ENCODE assay signal across 19 cellular contexts in genomic region chr18:12401881-12402280, GRCh38. TPM values are rescaled to one million over a fixed set of nuclear protein-coding genes. Genes with fewer than 3 reads are reported as not detected.
DNase-seq lines count a peak whose midpoint lies in the region; ATAC-seq, FAIRE-seq and TF ChIP-seq lines count a peak whose summit lies in the region.
"Had no signal": no experiment of that assay in that cellular context is flagged by ENCODE, and none has a peak within 500 bp of the region (broad histone marks: within the 10 kb centered on the region; RNA-seq: fewer than 3 reads in every experiment).

No MANE protein-coding gene starts in this region.

- H3K4me1 Mint-ChIP-seq in astrocyte (ENCODE audit: low read depth, unreplicated experiment) (peaks cover 5% of the 10 kb centered on the region), neural crest cell (peaks cover 6% of the 10 kb centered on the region), osteocyte (ENCODE audit: unreplicated experiment) (peaks cover 28% of the 10 kb centered on the region)

- H3K9me3 Mint-ChIP-seq in astrocyte (ENCODE audit: unreplicated experiment) (no peaks in the 10 kb centered on the region), neural crest cell (no peaks in the 10 kb centered on the region), osteocyte (ENCODE audit: unreplicated experiment) (no peaks in the 10 kb centered on the region)
- H3K9me3 Mint-ChIP-seq: CD8-positive, alpha-beta memory T cell had no signal

- H3K9ac ChIP-seq in astrocyte (ENCODE audit: low read length), result no peak overlapping the region
- H3K9ac ChIP-seq: KMS-11 had no signal

- H3K4me1 ChIP-seq in astrocyte (ENCODE audit: insufficient read depth, low read length), result peaks cover 6% of the 10 kb centered on the region
- H3K4me1 ChIP-seq: BE2C had no signal

- ATAC-seq in HG02623 (IDR thresholded peaks at IDR 0.05; ENCODE audit: unreplicated experiment), result no peak
- ATAC-seq: Panc1, Right ventricle myocardium inferior had no signal

- H3K4me3 ChIP-seq in H7 (ENCODE audit: insufficient read depth, low read depth, low read length) (no peak overlapping the region), astrocyte (ENCODE audit: insufficient read depth, low read depth, low read length) (no peak overlapping the region)

- TF ChIP-seq CTCF in astrocyte (IDR thresholded peaks at IDR 0.05; ENCODE audit: insufficient read depth, low read depth, low read length), result no peak
- TF ChIP-seq CTCF in neural crest cell (conservative IDR thresholded peaks at IDR 0.05), result no peak
- no peak for TF ChIP-seq CTCF in osteocyte (IDR thresholded peaks at IDR 0.05)

- no peaks in the 10 kb centered on the region for H3K79me2 ChIP-seq in astrocyte (ENCODE audit: insufficient read depth, low read length)

- H3K36me3 Mint-ChIP-seq in astrocyte (ENCODE audit: low read depth, unreplicated experiment) (peaks cover 3% of the 10 kb centered on the region), neural crest cell (ENCODE audit: low read depth) (no peaks in the 10 kb centered on the region), osteocyte (ENCODE audit: unreplicated experiment) (no peaks in the 10 kb centered on the region)
- H3K36me3 Mint-ChIP-seq: CD8-positive, alpha-beta memory T cell had no signal

- no peaks in the 10 kb centered on the region for H3K9me3 ChIP-seq in astrocyte (ENCODE audit: insufficient read depth, low read depth, low read length)
- H3K9me3 ChIP-seq: BE2C had no signal

- H3K4me2 ChIP-seq in astrocyte (ENCODE audit: low read length), result no peak overlapping the region
- H3K4me2 ChIP-seq: KMS-11 had no signal

- H3K27ac ChIP-seq in astrocyte (ENCODE audit: low read depth, low read length), result no peak overlapping the region
- H3K27ac ChIP-seq: 22Rv1, KMS-11 had no signal

- H3K27ac Mint-ChIP-seq in astrocyte (ENCODE audit: unreplicated experiment) (peak overlapping the region; percentile 60), neural crest cell (ENCODE audit: unreplicated experiment) (peak overlapping the region; percentile 19), osteocyte (ENCODE audit: unreplicated experiment) (no peak overlapping the region)
- H3K27ac Mint-ChIP-seq: CD8-positive, alpha-beta memory T cell had no signal

- no peaks in the 10 kb centered on the region for H4K20me1 ChIP-seq in astrocyte (ENCODE audit: insufficient read depth, low read length)

- DNase-seq in DMS53 (lab: John Stamatoyannopoulos, UW) (peak; percentile 58), DMS53 treated with DMSO at 0.1 percent for 48 hours (lab: John Stamatoyannopoulos, UW; ENCODE audit: unreplicated experiment) (no peak), H7 (peak; percentile 12), astrocyte (ENCODE audit: low read depth) (no peak), neural crest cell (ENCODE audit: low read depth, low spot score) (no peak), osteocyte (ENCODE audit: extremely low spot score, unreplicated experiment) (no peak), NCI-H1694 treated with DMSO at 0.1 percent for 48 hours (lab: John Stamatoyannopoulos, UW) (no peak)
- DNase-seq: BE2C; CD8-positive, alpha-beta memory T cell; GOT3; NCI-H1048; NCI-H1436 treated with DMSO at 0.1 percent for 48 hours; NCI-H226; NCI-H526 treated with DMSO at 0.1 percent for 48 hours had no signal

- no peaks in the 10 kb centered on the region for H3K36me3 ChIP-seq in H7 (replicated peaks; ENCODE audit: control insufficient read depth, insufficient read depth, low read length)
- no peaks in the 10 kb centered on the region for H3K36me3 ChIP-seq in astrocyte (ENCODE audit: insufficient read depth, low read length)
- H3K36me3 ChIP-seq: BE2C had no signal

- peaks cover 7% of the 10 kb centered on the region for H3K27me3 Mint-ChIP-seq in astrocyte (ENCODE audit: low read depth, unreplicated experiment)
- H3K27me3 Mint-ChIP-seq in neural crest cell (ENCODE audit: low read depth), result peaks cover 33% of the 10 kb centered on the region
- H3K27me3 Mint-ChIP-seq in osteocyte (ENCODE audit: unreplicated experiment), result no peaks in the 10 kb centered on the region

- H3K4me3 Mint-ChIP-seq in astrocyte (ENCODE audit: unreplicated experiment), result no peak overlapping the region
- no peak overlapping the region for H3K4me3 Mint-ChIP-seq in neural crest cell
- H3K4me3 Mint-ChIP-seq in osteocyte (ENCODE audit: unreplicated experiment), result no peak overlapping the region

- H2AFZ ChIP-seq in astrocyte (ENCODE audit: low read depth, low read length), result no peak overlapping the region

- FAIRE-seq in astrocyte (lab: Jason Lieb, UNC), result no peak

- H3K27me3 ChIP-seq in H7 (ENCODE audit: control insufficient read depth, insufficient read depth, low read length), result peaks cover 13% of the 10 kb centered on the region
- no peaks in the 10 kb centered on the region for H3K27me3 ChIP-seq in astrocyte (ENCODE audit: insufficient read depth, low read length)
- H3K27me3 ChIP-seq: BE2C had no signal

RNA-seq across cellular contexts. Expression of gene PRELID3A, which starts 5.8 kb away (rescaled TPM):
- 5.4 and 7.8 TPM in 2 replicates for total RNA-seq in H7 (2014; rRNA removed; shearing (Covaris generic))
- 11.5 and 12.3 TPM in 2 replicates for total RNA-seq in astrocyte
- total RNA-seq in neural crest cell, result 21.6 and 32.5 TPM in 2 replicates
- total RNA-seq in osteocyte, result 4.2 and 4.7 TPM in 2 replicates

RNA-seq across cellular contexts. Expression of gene AFG3L2, which starts 24.9 kb away (rescaled TPM):
- 108 and 132 TPM in 2 replicates for total RNA-seq in H7 (2014; rRNA removed; shearing (Covaris generic))
- 43.9 and 46.7 TPM in 2 replicates for total RNA-seq in astrocyte
- total RNA-seq in neural crest cell, result 55.3 and 56.4 TPM in 2 replicates
- total RNA-seq in osteocyte, result 44.4 TPM in 2 replicates

Comparison
In these comparisons a context has a peak if more than half of its experiments do, and no peak if none do; other contexts are left out.
1. DNase-seq: peak in DMS53 (single experiment) and H7 (single experiment); none in DMS53 treated with DMSO at 0.1 percent for 48 hours (single experiment), astrocyte (single experiment), neural crest cell (single experiment), osteocyte (single experiment) and NCI-H1694 treated with DMSO at 0.1 percent for 48 hours (single experiment).